Comparison of ENCODE assay signal across 28 cellular contexts in the genomic region with DNA sequence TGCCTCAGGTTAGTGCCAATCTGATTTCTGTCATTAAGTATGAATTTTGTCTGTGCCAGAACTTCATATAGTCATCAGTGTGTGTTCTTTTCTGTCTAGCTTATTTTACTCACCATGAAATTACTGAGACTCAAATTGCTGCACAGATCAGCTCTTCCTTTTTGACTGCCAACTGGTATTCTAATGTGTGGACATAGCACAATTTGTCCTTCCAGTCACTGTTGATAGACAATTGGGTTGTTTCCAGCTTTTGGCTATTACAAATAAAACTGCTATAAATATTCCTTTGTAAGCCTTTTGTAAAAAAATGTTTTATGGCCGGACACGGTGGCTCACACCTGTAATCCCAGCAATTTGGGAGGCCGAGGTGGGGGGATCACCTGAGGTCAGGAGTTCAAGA. TPM values are rescaled to one million over a fixed set of nuclear protein-coding genes. Genes with fewer than 3 reads are reported as not detected.
"Had no signal": no experiment of that assay in that cellular context is flagged by ENCODE, and none has a peak within 500 bp of the region (broad histone marks: within the 10 kb centered on the region; RNA-seq: fewer than 3 reads in every experiment).

No MANE protein-coding gene starts in this region.

- H3K4me1 ChIP-seq: testis, tibial artery, tibial nerve, transverse colon, uterus, vagina had no signal

- DNase-seq: stimulated activated CD4-positive, alpha-beta T cell treated with anti-CD3 and anti-CD28 coated beads, Interleukin-2, amount 100 ng/mL, for 48 hours; stimulated activated CD4-positive, alpha-beta T cell treated with anti-CD3 and anti-CD28 coated beads, Interleukin-4, amount 100 ng/mL, for 1 hour; stimulated activated CD4-positive, alpha-beta T cell treated with anti-CD3 and anti-CD28 coated beads, Interleukin-4, amount 100 ng/mL, for 24 hours; stimulated activated CD4-positive, alpha-beta T cell treated with anti-CD3 and anti-CD28 coated beads, Interleukin-4, amount 100 ng/mL, for 4 hours; stimulated activated CD8-positive, alpha-beta memory T cell treated with anti-CD3 and anti-CD28 coated beads, Interleukin-4, amount 100 ng/mL, for 48 hours; stimulated activated naive B cell treated with anti-CD40 and anti-IgM and Interleukin-4, amounts not matched to agents 10 μg/mL and 1 μg/mL and 100 μg/mL, for 72 hours; stimulated activated naive CD4-positive, alpha-beta T cell; stimulated activated naive CD4-positive, alpha-beta T cell treated with Interleukin-2 at 50 U/mL for 16 hours; stimulated activated naive CD8-positive, alpha-beta T cell treated with anti-CD3 and anti-CD28 coated beads, Interleukin-15, amount 100 ng/mL, for 72 hours; stimulated activated naive CD8-positive, alpha-beta T cell treated with anti-CD3 and anti-CD28 coated beads, Interleukin-15, Interleukin-2, amounts not matched to agents 100 U/mL and 50 U/mL, for 24 hours; stomach; substantia nigra; testis; thyroid gland; tibial artery; transverse colon; trophoblast cell; upper lobe of left lung; upper lobe of right lung; uterus had no signal

- FAIRE-seq: urothelium cell line had no signal

- ATAC-seq: stimulated activated effector memory CD8-positive, alpha-beta T cell treated with anti-CD3 and anti-CD28 coated beads, Interleukin-12 subunit alpha, Interleukin-12 subunit beta, amount 100 ng/mL, for 72 hours; stimulated activated memory B cell treated with anti-CD40 and anti-IgM and Interleukin-4, amounts not matched to agents 10 μg/mL and 1 μg/mL and 100 μg/mL, for 72 hours; stimulated activated naive B cell treated with anti-CD40 and anti-IgM and Interleukin-4, amounts not matched to agents 10 μg/mL and 1 μg/mL and 100 μg/mL, for 72 hours; stimulated activated naive CD8-positive, alpha-beta T cell treated with anti-CD3 and anti-CD28 coated beads, Interleukin-15, amount 100 ng/mL, for 72 hours; stimulated activated naive CD8-positive, alpha-beta T cell treated with anti-CD3 and anti-CD28 coated beads, Interleukin-15, Interleukin-2, amounts not matched to agents 100 U/mL and 50 U/mL, for 24 hours; upper lobe of right lung had no signal

- H3K9me3 ChIP-seq: testis, thyroid gland, upper lobe of left lung, upper lobe of right lung, uterus, vagina had no signal

- H3K27ac ChIP-seq: stomach, suprapubic skin, testis, thoracic aorta, thyroid gland, tibial artery, tibial nerve, transverse colon, upper lobe of left lung, upper lobe of right lung, uterus, vagina had no signal

- H3K36me3 ChIP-seq: thyroid gland, transverse colon, upper lobe of right lung, uterus had no signal

- H3K4me3 ChIP-seq: stomach, suprapubic skin, testis, thoracic aorta, thyroid gland, tibial artery, tibial nerve, transverse colon, upper lobe of left lung, upper lobe of right lung, uterus, vagina had no signal

- H3K27me3 ChIP-seq: stomach, suprapubic skin, testis, thyroid gland, tibial artery, tibial nerve, transverse colon, upper lobe of left lung, upper lobe of right lung, uterus, vagina had no signal

RNA-seq across cellular contexts. Expression of gene ALKAL2, which starts 31.8 kb away (rescaled TPM):
- total RNA-seq: temporal lobe had no signal
